ENCODE assay signal across 1 cellular context in genomic region chrX:40647307-40648197, GRCh38.
TF ChIP-seq lines count a peak whose summit lies in the region.

TSS of gene CXorf38 (minus strand) at chrX:40647561. CDS start at chrX:40647520, 41 bp downstream.

TF ChIP-seq in GM12878, 131 proteins besides CTCF, POLR2A, EP300 and RAD21 (continued from another document):
- TF ChIP-seq BCLAF1 (IDR thresholded peaks at IDR 0.05) (no peak), PRDM15 (CRISPR knock-in tag; IDR thresholded peaks at IDR 0.05) (no peak), CREB1 (IDR thresholded peaks at IDR 0.05; ENCODE audit: low read depth) (peak; percentile 85), TCF3 (IDR thresholded peaks at IDR 0.05; ENCODE audit: borderline replicate concordance, insufficient read depth, low read depth, low read length) (no peak), YY1 (IDR thresholded peaks at IDR 0.05; ENCODE audit: low read depth, low read length) (peak; percentile 69)
